25 cellular contexts compared by ENCODE assay signal in the genomic region with DNA sequence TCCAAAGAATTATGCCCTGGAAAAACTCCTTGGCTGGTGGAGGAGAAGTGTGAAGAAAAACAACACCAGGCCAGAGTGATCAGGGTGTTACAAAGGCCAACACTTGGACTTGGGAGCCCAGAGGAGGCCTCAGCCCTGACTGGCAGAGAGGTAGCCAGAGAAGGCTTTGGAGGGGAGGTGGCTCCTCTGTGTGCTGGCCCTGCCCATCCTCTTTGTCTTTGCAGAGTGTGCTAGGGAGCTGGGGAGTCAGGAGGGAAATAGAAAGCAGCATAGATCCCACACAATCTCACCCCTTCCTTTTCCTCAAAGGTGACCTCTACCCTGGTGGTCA. TPM values are rescaled to one million over a fixed set of nuclear protein-coding genes. Genes with fewer than 3 reads are reported as not detected.
DNase-seq lines count a peak whose midpoint lies in the region; ATAC-seq and TF ChIP-seq lines count a peak whose summit lies in the region.
"Had no signal": no experiment of that assay in that cellular context is flagged by ENCODE, and none has a peak within 500 bp of the region (broad histone marks: within the 10 kb centered on the region; RNA-seq: fewer than 3 reads in every experiment).

No MANE protein-coding gene starts in this region.

- no peaks in the 10 kb centered on the region for H3K9me3 Mint-ChIP-seq in H9

- no peak overlapping the region for H2AFZ ChIP-seq in H9 (ENCODE audit: low read length)
- H2AFZ ChIP-seq in mesenchymal stem cell (ENCODE audit: low read depth, low read length) = no peak overlapping the region

- H3K18ac ChIP-seq in H9 (ENCODE audit: insufficient read length, low read depth, low read length) (no peak overlapping the region), mesenchymal stem cell (ENCODE audit: low read depth in 1 of 2, low read length in 2 of 2) (no peak overlapping the region)

- H3K9ac ChIP-seq in H9 (ENCODE audit: extremely low read depth, insufficient read length, low read length) = no peak overlapping the region
- no peak overlapping the region for H3K9ac ChIP-seq in mesenchymal stem cell (ENCODE audit: low read length)

- H2AK5ac ChIP-seq in H9 (ENCODE audit: insufficient read length, low read length) (no peak overlapping the region), mesenchymal stem cell (ENCODE audit: low read length, severe bottlenecking) (peak overlapping the region; percentile 78)

- no peaks in the 10 kb centered on the region for H3K36me3 ChIP-seq in mesenchymal stem cell (ENCODE audit: control insufficient read depth in 1 of 2, insufficient read depth in 2 of 2, low read depth in 1 of 2, low read length in 2 of 2)
- H3K36me3 ChIP-seq in stomach = no peaks in the 10 kb centered on the region
- H3K36me3 ChIP-seq: BE2C, MG63 had no signal

- H3K23ac ChIP-seq in H9 (ENCODE audit: insufficient read length, low read depth, low read length) (no peak overlapping the region), mesenchymal stem cell (ENCODE audit: low read length in 2 of 2) (no peak overlapping the region)

- H3K27ac ChIP-seq in H9 (ENCODE audit: insufficient read length, low read depth, low read length) = no peak overlapping the region
- no peak overlapping the region for H3K27ac ChIP-seq in coronary artery
- no peak overlapping the region for H3K27ac ChIP-seq in mesenchymal stem cell (ENCODE audit: low read length, poor library complexity, severe bottlenecking)
- H3K27ac ChIP-seq in stomach = no peak overlapping the region
- H3K27ac ChIP-seq: HL-60 had no signal

- H2BK12ac ChIP-seq in H9 (ENCODE audit: insufficient read length, low read depth, low read length) = no peak overlapping the region
- H2BK12ac ChIP-seq in mesenchymal stem cell (ENCODE audit: low read length in 2 of 2) = peak overlapping the region in 1 of 2 experiments; percentile 17

- no peak for TF ChIP-seq EP300 in stomach (IDR thresholded peaks at IDR 0.05)

- H3T11ph ChIP-seq in H9 (ENCODE audit: low read length) = no peak overlapping the region

- TF ChIP-seq CTCF in H9 (conservative IDR thresholded peaks at IDR 0.05) = no peak
- TF ChIP-seq CTCF in coronary artery (IDR thresholded peaks at IDR 0.05) = no peak
- TF ChIP-seq CTCF in stomach (IDR thresholded peaks at IDR 0.05) = no peak

- H3K79me2 ChIP-seq in H9 (ENCODE audit: insufficient read depth, low read length) = no peaks in the 10 kb centered on the region

- H4K91ac ChIP-seq in H9 (ENCODE audit: insufficient read length, low read depth, low read length) (no peak overlapping the region), mesenchymal stem cell (ENCODE audit: low read length) (no peak overlapping the region)

- no peaks in the 10 kb centered on the region for H3K23me2 ChIP-seq in H9 (ENCODE audit: insufficient read length, low read depth, low read length, poor library complexity, severe bottlenecking)

- H2BK5ac ChIP-seq in H9 (ENCODE audit: insufficient read length, low read length) = no peak overlapping the region
- H2BK5ac ChIP-seq in mesenchymal stem cell (ENCODE audit: low read depth, low read length, poor library complexity, severe bottlenecking) = no peak overlapping the region

- DNase-seq in H9 = peak; percentile 11
- DNase-seq in coronary artery (ENCODE audit: low spot score) = peak; percentile 43
- DNase-seq in mesenchymal stem cell = no peak
- peak; percentile 14 for DNase-seq in stomach
- no peak for DNase-seq in SK-N-DZ (ENCODE audit: low spot score)
- DNase-seq: BE2C, DMS53, GDM1, MG63, NCI-H1417, NCI-H1694 treated with DMSO at 0.1 percent for 48 hours, NCI-H446, NCI-H526, OCI-M1, Right ventricle myocardium superior had no signal

- H3K27me3 Mint-ChIP-seq in H9 (ENCODE audit: low read depth) = peaks cover 24% of the 10 kb centered on the region

- H3K4me1 ChIP-seq in H9 (ENCODE audit: insufficient read depth, low read length) (no peaks in the 10 kb centered on the region), mesenchymal stem cell (ENCODE audit: control insufficient read depth, insufficient read depth, low read depth, low read length) (peaks cover 37% of the 10 kb centered on the region), stomach (peaks cover 6 to 18% (median 17%) of the 10 kb centered on the region in 4 donors)
- H3K4me1 ChIP-seq: BE2C had no signal

- H3K36me3 Mint-ChIP-seq in H9 (ENCODE audit: insufficient read depth in 1 of 3, low read depth in 3 of 3) = no peaks in the 10 kb centered on the region

- no peak overlapping the region; a peak in 1 of 5 replicates for H3K4me3 Mint-ChIP-seq in H9

- H2BK20ac ChIP-seq in H9 (ENCODE audit: low read depth, low read length, poor library complexity, severe bottlenecking) = no peak overlapping the region

- ATAC-seq in HG03039 (IDR thresholded peaks at IDR 0.05; ENCODE audit: unreplicated experiment) (no peak), GM18861 (IDR thresholded peaks at IDR 0.05; ENCODE audit: unreplicated experiment) (no peak)
- ATAC-seq: HepG2, K562 had no signal

- peaks cover 0 to 14% of the 10 kb centered on the region in 2 experiments; a peak in 3 of 4 replicates for H3K4me1 Mint-ChIP-seq in H9

- H2BK15ac ChIP-seq in H9 (ENCODE audit: low read depth, low read length) = no peak overlapping the region
- H2BK15ac ChIP-seq in mesenchymal stem cell (ENCODE audit: low read depth, poor library complexity, severe bottlenecking) = no peak overlapping the region

- H3K14ac ChIP-seq in H9 (ENCODE audit: insufficient read depth, low read length) = no peak overlapping the region
- no peak overlapping the region for H3K14ac ChIP-seq in mesenchymal stem cell (ENCODE audit: low read length in 2 of 2)

- no peak overlapping the region for H3K27ac Mint-ChIP-seq in H9

- H4K5ac ChIP-seq in H9 (ENCODE audit: insufficient read length, low read depth, low read length) = no peak overlapping the region

- no peak overlapping the region for H3K56ac ChIP-seq in H9 (ENCODE audit: insufficient read length, low read depth, low read length)

- H3K9me3 ChIP-seq in H9 (ENCODE audit: control insufficient read depth, low read depth, low read length) = no peaks in the 10 kb centered on the region
- no peaks in the 10 kb centered on the region for H3K9me3 ChIP-seq in mesenchymal stem cell (ENCODE audit: control insufficient read depth, low read length)
- no peaks in the 10 kb centered on the region for H3K9me3 ChIP-seq in stomach
- H3K9me3 ChIP-seq: BE2C, MG63 had no signal

- H3K4ac ChIP-seq in H9 (ENCODE audit: low read depth, low read length) (no peak overlapping the region), mesenchymal stem cell (ENCODE audit: low read depth in 1 of 2, low read length in 2 of 2) (no peak overlapping the region)

- no peak for TF ChIP-seq POLR2A in stomach (IDR thresholded peaks at IDR 0.05)

- H3K27me3 ChIP-seq in H9 (ENCODE audit: insufficient read depth, low read length) (peaks cover 4% of the 10 kb centered on the region), mesenchymal stem cell (ENCODE audit: control insufficient read depth in 1 of 2, insufficient read depth in 1 of 2, low read length in 2 of 2) (peaks cover 4% of the 10 kb centered on the region in 2 experiments), stomach (peaks cover 0 to 18% (median 18%) of the 10 kb centered on the region in 3 donors)
- H3K27me3 ChIP-seq: BE2C, MG63 had no signal

- no peak overlapping the region for H4K8ac ChIP-seq in H9 (replicated peaks; ENCODE audit: insufficient read length, low read depth, low read length)
- H4K8ac ChIP-seq in mesenchymal stem cell (ENCODE audit: low read length) = no peak overlapping the region

- peaks cover 2% of the 10 kb centered on the region for H4K20me1 ChIP-seq in H9 (ENCODE audit: control insufficient read depth, insufficient read depth, insufficient read length)

- H3K4me2 ChIP-seq in H9 (ENCODE audit: insufficient read depth, insufficient read length, low read length) (no peak overlapping the region), mesenchymal stem cell (ENCODE audit: low read length, poor library complexity, severe bottlenecking) (no peak overlapping the region)

- H3K79me1 ChIP-seq in H9 (ENCODE audit: insufficient read depth, low read depth, low read length, poor library complexity, severe bottlenecking) (no peaks in the 10 kb centered on the region), mesenchymal stem cell (replicated peaks; ENCODE audit: low read length, poor library complexity, severe bottlenecking) (no peaks in the 10 kb centered on the region)

- intact Hi-C loops in stomach (cut with DNase I; ENCODE audit: low total_unique reads) = no loop called here

- no peak overlapping the region for H3K4me3 ChIP-seq in coronary artery
- no peak overlapping the region for H3K4me3 ChIP-seq in mesenchymal stem cell (ENCODE audit: insufficient read depth in 1 of 2, low read depth in 1 of 2, low read length in 2 of 2)
- no peak overlapping the region for H3K4me3 ChIP-seq in stomach
- H3K4me3 ChIP-seq: K562, MG63 had no signal

- no peak overlapping the region for H2BK120ac ChIP-seq in H9 (ENCODE audit: low read depth, low read length, poor library complexity, severe bottlenecking)
- H2BK120ac ChIP-seq in mesenchymal stem cell (ENCODE audit: low read depth, low read length) = no peak overlapping the region

RNA-seq across cellular contexts. Expression of a gene that starts 12.0 kb away (rescaled TPM):
- total RNA-seq in H9 (2021) (not detected in 2 replicates), stomach (1 to 10 TPM in 1 of 5 donors, under 1 TPM in 1, not detected in 3; 0.29 to 1.3 TPM)
- 0.35 TPM for polyA plus RNA-seq in mesenchymal stem cell (2013, experiment 1 of 2)
- polyA plus RNA-seq in mesenchymal stem cell (2013, experiment 2 of 2) = 0.21 TPM
- polyA plus RNA-seq in stomach = 1 to 10 TPM; 1.2 to 2.9 (median 2.1) TPM
- 0.16 and 2.5 TPM in 2 replicates for polyA plus RNA-seq in SK-N-DZ (2014; cell fraction: cytosol; rRNA removed)
- 0.25 TPM in 1 of 2 replicates, not detected in the other for polyA plus RNA-seq in SK-N-DZ (2014; cell fraction: nucleus; rRNA removed)
- total RNA-seq: HT-29, K562, SK-MEL-5 had no signal
- polyA plus RNA-seq: K562 had no signal

RNA-seq across cellular contexts. Expression of a gene that starts 42.0 kb away (rescaled TPM):
- total RNA-seq in H9 (2021) (0.26 and 0.35 TPM in 2 replicates), stomach (10 to 100 TPM in 1 of 5 donors, 1 to 10 TPM in 2, not detected in 2; 1.0 to 13.3 (median 1.3) TPM)
- polyA plus RNA-seq in mesenchymal stem cell (2013, experiment 1 of 2) = 0.01 TPM
- polyA plus RNA-seq in mesenchymal stem cell (2013, experiment 2 of 2) = 0.03 TPM
- polyA plus RNA-seq in stomach = 1 to 10 TPM in 1 of 3 donors, under 1 TPM in 1, not detected in 1; 0.81 to 4.7 TPM
- polyA plus RNA-seq in SK-N-DZ (2014; cell fraction: cytosol; rRNA removed) = not detected in 2 replicates
- polyA plus RNA-seq in SK-N-DZ (2014; cell fraction: nucleus; rRNA removed) = not detected in 2 replicates
- total RNA-seq: A673, H4, K562, LHCN-M2 had no signal
- polyA plus RNA-seq: K562 had no signal

RNA-seq across cellular contexts. Expression of a gene that starts 48.0 kb away (rescaled TPM):
- total RNA-seq in H9 (2021) = 6.2 and 7.4 TPM in 2 replicates
- 69.6 TPM for polyA plus RNA-seq in mesenchymal stem cell (2013, experiment 1 of 2)
- polyA plus RNA-seq in mesenchymal stem cell (2013, experiment 2 of 2) = 65.7 TPM
- total RNA-seq in stomach = 10 to 100 TPM; 29.9 to 66.5 (median 38.8) TPM
- 10 to 100 TPM in 2 of 3 donors, 1 to 10 TPM in 1; 5.0 to 13.1 (median 10.8) TPM for polyA plus RNA-seq in stomach
- 10.9 and 15.1 TPM in 2 replicates for polyA plus RNA-seq in SK-N-DZ (2014; cell fraction: cytosol; rRNA removed)
- 97.3 and 116 TPM in 2 replicates for polyA plus RNA-seq in SK-N-DZ (2014; cell fraction: nucleus; rRNA removed)

Comparison
In these comparisons a context has a peak if more than half of its experiments do, and no peak if none do; other contexts are left out.
1. DNase-seq: peak in H9 (single experiment), coronary artery (single experiment) and stomach (single experiment); none in mesenchymal stem cell (single experiment) and SK-N-DZ (single experiment).